ENCODE assay signal across 9 cellular contexts in genomic region chr2:218289639-218290315, GRCh38. TPM values are rescaled to one million over a fixed set of nuclear protein-coding genes. Genes with fewer than 3 reads are reported as not detected.
A peak's percentile ranks its signal among the peaks of the same experiment; 100 is the strongest.
DNase-seq lines count a peak whose midpoint lies in the region; ATAC-seq and TF ChIP-seq lines count a peak whose summit lies in the region.
"Had no signal": no experiment of that assay in that cellular context is flagged by ENCODE, and none has a peak within 500 bp of the region (broad histone marks: within the 10 kb centered on the region; RNA-seq: fewer than 3 reads in every experiment).

No MANE protein-coding gene starts in this region.

- H3K36me3 ChIP-seq in mucosa of descending colon (ENCODE audit: low read depth) (no peaks in the 10 kb centered on the region), uterus (no peaks in the 10 kb centered on the region)

- no peaks in the 10 kb centered on the region for H3K27me3 ChIP-seq in uterus

- peak in 1 of 2 donors; percentile 19 for TF ChIP-seq POLR2A in uterus (IDR thresholded peaks at IDR 0.05)

- no peak for ATAC-seq in Right ventricle myocardium superior (ENCODE audit: poor library complexity)
- ATAC-seq in Right ventricle myocardium inferior: no peak
- peak; percentile 2 for ATAC-seq in mucosa of descending colon
- ATAC-seq in SK-N-SH treated with all-trans-retinoic acid at 6 μM for 48 hours: no peak

- DNase-seq in Right ventricle myocardium superior (peak; percentile 17), Right ventricle myocardium inferior (ENCODE audit: missing footprints) (no peak), choroid plexus epithelial cell (ENCODE audit: low read depth) (peak; percentile 66), mucosa of descending colon (peak in 1 of 3 donors; percentile 59), uterus (no peak), SW 1271 (lab: John Stamatoyannopoulos, UW) (no peak), NCI-H1105 (lab: John Stamatoyannopoulos, UW) (no peak)
- DNase-seq: glutamatergic neuron had no signal

- intact Hi-C loops in Right ventricle myocardium superior (cut with DNase I): loop anchor here (5.0 kb wide), 1 partner anchor 108 kb away; the partner anchor contains the start of gene CTDSP1
- intact Hi-C loops in Right ventricle myocardium inferior (cut with DNase I): loop anchor here (2.0 to 10.0 kb wide), 4 partner anchors 78 to 275 kb away; partner anchors contain the start of genes CNOT9 and USP37
- intact Hi-C loops in mucosa of descending colon (cut with DNase I, micrococcal nuclease): loop anchor here in 1 of 2 donors (5.0 kb wide), 1 partner anchor 113 kb away; no protein-coding TSS in a partner anchor
- intact Hi-C loops in uterus (cut with DNase I; ENCODE audit: low total_unique reads): loop anchor here (10.0 kb wide), 1 partner anchor 105 kb away; the partner anchor contains the start of gene CTDSP1

- H3K4me3 ChIP-seq in choroid plexus epithelial cell (ENCODE audit: low read depth, low read length): peak overlapping the region; percentile 15
- no peak overlapping the region for H3K4me3 ChIP-seq in mucosa of descending colon
- H3K4me3 ChIP-seq in uterus: no peak overlapping the region

- H3K9me3 ChIP-seq in mucosa of descending colon: no peaks in the 10 kb centered on the region
- no peaks in the 10 kb centered on the region for H3K9me3 ChIP-seq in uterus

- H3K4me1 ChIP-seq in mucosa of descending colon (ENCODE audit: low read depth): peaks cover 81% of the 10 kb centered on the region
- H3K4me1 ChIP-seq in uterus: peaks cover 17 to 39% of the 10 kb centered on the region in 2 donors

- TF ChIP-seq CTCF in choroid plexus epithelial cell (conservative IDR thresholded peaks at IDR 0.05; ENCODE audit: low read depth, low read length) (no peak), mucosa of descending colon (IDR thresholded peaks at IDR 0.05) (no peak), uterus (IDR thresholded peaks at IDR 0.05) (no peak)

- H3K27ac ChIP-seq in uterus: peak overlapping the region; percentile 98 to 100

TF ChIP-seq in SK-N-SH treated with all-trans-retinoic acid at 6 μM for 48 hours, 23 proteins besides CTCF, POLR2A, EP300 and RAD21:
- TF ChIP-seq, protein P1, sequence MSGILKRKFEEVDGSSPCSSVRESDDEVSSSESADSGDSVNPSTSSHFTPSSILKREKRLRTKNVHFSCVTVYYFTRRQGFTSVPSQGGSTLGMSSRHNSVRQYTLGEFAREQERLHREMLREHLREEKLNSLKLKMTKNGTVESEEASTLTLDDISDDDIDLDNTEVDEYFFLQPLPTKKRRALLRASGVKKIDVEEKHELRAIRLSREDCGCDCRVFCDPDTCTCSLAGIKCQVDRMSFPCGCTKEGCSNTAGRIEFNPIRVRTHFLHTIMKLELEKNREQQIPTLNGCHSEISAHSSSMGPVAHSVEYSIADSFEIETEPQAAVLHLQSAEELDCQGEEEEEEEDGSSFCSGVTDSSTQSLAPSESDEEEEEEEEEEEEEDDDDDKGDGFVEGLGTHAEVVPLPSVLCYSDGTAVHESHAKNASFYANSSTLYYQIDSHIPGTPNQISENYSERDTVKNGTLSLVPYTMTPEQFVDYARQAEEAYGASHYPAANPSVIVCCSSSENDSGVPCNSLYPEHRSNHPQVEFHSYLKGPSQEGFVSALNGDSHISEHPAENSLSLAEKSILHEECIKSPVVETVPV (CRISPR knock-in tag; IDR thresholded peaks at IDR 0.05): no peak
- TF ChIP-seq ISL1 (CRISPR knock-in tag; IDR thresholded peaks at IDR 0.05) (no peak), ZC3H10 (CRISPR knock-in tag; IDR thresholded peaks at IDR 0.05) (no peak), ARNTL (CRISPR knock-in tag; IDR thresholded peaks at IDR 0.05; ENCODE audit: borderline replicate concordance, low read depth) (no peak), BACH2 (CRISPR knock-in tag; IDR thresholded peaks at IDR 0.05; ENCODE audit: borderline replicate concordance) (no peak), ESRRG (CRISPR knock-in tag; IDR thresholded peaks at IDR 0.05) (no peak), RARB (CRISPR knock-in tag; IDR thresholded peaks at IDR 0.05) (no peak), SNAI2 (CRISPR knock-in tag; IDR thresholded peaks at IDR 0.05) (no peak), GLIS3 (CRISPR knock-in tag; IDR thresholded peaks at IDR 0.05) (no peak), TCF4 (CRISPR knock-in tag; IDR thresholded peaks at IDR 0.05; ENCODE audit: borderline replicate concordance) (no peak), ZFP3 (CRISPR knock-in tag; IDR thresholded peaks at IDR 0.05) (no peak)
- TF ChIP-seq, protein P2, sequence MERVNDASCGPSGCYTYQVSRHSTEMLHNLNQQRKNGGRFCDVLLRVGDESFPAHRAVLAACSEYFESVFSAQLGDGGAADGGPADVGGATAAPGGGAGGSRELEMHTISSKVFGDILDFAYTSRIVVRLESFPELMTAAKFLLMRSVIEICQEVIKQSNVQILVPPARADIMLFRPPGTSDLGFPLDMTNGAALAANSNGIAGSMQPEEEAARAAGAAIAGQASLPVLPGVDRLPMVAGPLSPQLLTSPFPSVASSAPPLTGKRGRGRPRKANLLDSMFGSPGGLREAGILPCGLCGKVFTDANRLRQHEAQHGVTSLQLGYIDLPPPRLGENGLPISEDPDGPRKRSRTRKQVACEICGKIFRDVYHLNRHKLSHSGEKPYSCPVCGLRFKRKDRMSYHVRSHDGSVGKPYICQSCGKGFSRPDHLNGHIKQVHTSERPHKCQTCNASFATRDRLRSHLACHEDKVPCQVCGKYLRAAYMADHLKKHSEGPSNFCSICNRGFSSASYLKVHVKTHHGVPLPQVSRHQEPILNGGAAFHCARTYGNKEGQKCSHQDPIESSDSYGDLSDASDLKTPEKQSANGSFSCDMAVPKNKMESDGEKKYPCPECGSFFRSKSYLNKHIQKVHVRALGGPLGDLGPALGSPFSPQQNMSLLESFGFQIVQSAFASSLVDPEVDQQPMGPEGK (CRISPR knock-in tag; IDR thresholded peaks at IDR 0.05; ENCODE audit: borderline replicate concordance): no peak

RNA-seq across cellular contexts. Expression of gene TMBIM1, which starts 2.5 kb away (rescaled TPM):
- total RNA-seq in Right ventricle myocardium superior (117 TPM), Right ventricle myocardium inferior (138 TPM), mucosa of descending colon (100 to 1,000 TPM; 201 to 464 (median 319) TPM), uterus (100 to 1,000 TPM; 112 to 166 (median 120) TPM)

RNA-seq across cellular contexts. Expression of gene PNKD, which starts 19.5 kb away (rescaled TPM):
- total RNA-seq in Right ventricle myocardium superior: 72.9 TPM
- total RNA-seq in Right ventricle myocardium inferior: 67.0 TPM
- total RNA-seq in mucosa of descending colon: 100 to 1,000 TPM in 1 of 3 donors, 10 to 100 TPM in 2; 77.1 to 101 (median 92.1) TPM
- total RNA-seq in uterus: 10 to 100 TPM; 11.8 to 47.8 (median 31.7) TPM

RNA-seq across cellular contexts. Expression of gene AAMP, which starts 19.8 kb away (rescaled TPM):
- total RNA-seq in Right ventricle myocardium superior (48.4 TPM), Right ventricle myocardium inferior (50.6 TPM), mucosa of descending colon (10 to 100 TPM; 80.2 to 97.0 (median 94.1) TPM), uterus (100 to 1,000 TPM in 3 of 4 donors, 10 to 100 TPM in 1; 79.6 to 160 (median 134) TPM)

RNA-seq across cellular contexts. Expression of gene GPBAR1, which starts 29.0 kb away (rescaled TPM):
- 1.8 TPM for total RNA-seq in Right ventricle myocardium superior
- 2.0 TPM for total RNA-seq in Right ventricle myocardium inferior
- total RNA-seq in mucosa of descending colon: 1 to 10 TPM in 2 of 3 donors, under 1 TPM in 1; 0.64 to 3.7 (median 3.3) TPM
- total RNA-seq in uterus: 1 to 10 TPM in 1 of 4 donors, under 1 TPM in 2, not detected in 1; 0.29 to 1.0 (median 0.91) TPM

Comparison
In these comparisons a context has a peak if more than half of its experiments do, and no peak if none do; other contexts are left out.
1. DNase-seq: peak in Right ventricle myocardium superior (single experiment) and choroid plexus epithelial cell (single experiment); none in Right ventricle myocardium inferior (single experiment), uterus (0 of 2), SW 1271 (0 of 2) and NCI-H1105 (single experiment).